In genomic region chr14:76531821-76532318, GRCh38 we compare ENCODE assay signal across 15 cellular contexts.
DNase-seq lines count a peak whose midpoint lies in the region; ATAC-seq and TF ChIP-seq lines count a peak whose summit lies in the region.
"Had no signal": no experiment of that assay in that cellular context is flagged by ENCODE, and none has a peak within 500 bp of the region (broad histone marks: within the 10 kb centered on the region; RNA-seq: fewer than 3 reads in every experiment).

No MANE protein-coding gene starts in this region.

- peak; percentile 72 for ATAC-seq in foreskin keratinocyte
- ATAC-seq: HCT116, K562, T-cell had no signal

- H3K4me1 ChIP-seq in foreskin keratinocyte: peaks cover 16% of the 10 kb centered on the region

- no peaks in the 10 kb centered on the region for H3K27me3 ChIP-seq in foreskin keratinocyte
- H3K27me3 ChIP-seq: BLaER1 had no signal

- TF ChIP-seq CTCF in foreskin keratinocyte (conservative IDR thresholded peaks at IDR 0.05) (no peak), foreskin fibroblast (IDR thresholded peaks at IDR 0.05; ENCODE audit: low read depth, low read length) (no peak)

- no peak overlapping the region for H3K4me3 ChIP-seq in foreskin fibroblast (ENCODE audit: low read depth in 1 of 2, low read length in 2 of 2)
- H3K4me3 ChIP-seq: BLaER1, K562 had no signal

- DNase-seq in NCI-H748 (lab: John Stamatoyannopoulos, UW; ENCODE audit: unreplicated experiment): peak; percentile 73
- DNase-seq in NCI-H748 treated with DMSO at 0.1 percent for 48 hours (lab: John Stamatoyannopoulos, UW): no peak
- DNase-seq in NCI-H69 (lab: John Stamatoyannopoulos, UW): peak; percentile 61
- peak in 1 of 2 donors; percentile 19 for DNase-seq in foreskin keratinocyte
- no peak for DNase-seq in NCI-H187 (lab: John Stamatoyannopoulos, UW)
- no peak for DNase-seq in foreskin fibroblast
- DNase-seq in SIG-M5 (lab: John Stamatoyannopoulos, UW): no peak
- DNase-seq in NCI-H345 treated with DMSO at 0.1 percent for 48 hours (lab: John Stamatoyannopoulos, UW; ENCODE audit: unreplicated experiment): no peak
- DNase-seq: NCI-H446 treated with DMSO at 0.1 percent for 48 hours, RPMI8226, T-cell had no signal

- peak overlapping the region; percentile 6 for H3K27ac ChIP-seq in foreskin keratinocyte
- H3K27ac ChIP-seq: 22Rv1, BLaER1 had no signal

Comparison
In these comparisons a context has a peak if more than half of its experiments do, and no peak if none do; other contexts are left out.
1. DNase-seq: peak in NCI-H748 (single experiment) and NCI-H69 (single experiment); none in NCI-H748 treated with DMSO at 0.1 percent for 48 hours (single experiment), NCI-H187 (0 of 2), foreskin fibroblast (0 of 2), SIG-M5 (single experiment) and NCI-H345 treated with DMSO at 0.1 percent for 48 hours (single experiment).